In the genomic region with DNA sequence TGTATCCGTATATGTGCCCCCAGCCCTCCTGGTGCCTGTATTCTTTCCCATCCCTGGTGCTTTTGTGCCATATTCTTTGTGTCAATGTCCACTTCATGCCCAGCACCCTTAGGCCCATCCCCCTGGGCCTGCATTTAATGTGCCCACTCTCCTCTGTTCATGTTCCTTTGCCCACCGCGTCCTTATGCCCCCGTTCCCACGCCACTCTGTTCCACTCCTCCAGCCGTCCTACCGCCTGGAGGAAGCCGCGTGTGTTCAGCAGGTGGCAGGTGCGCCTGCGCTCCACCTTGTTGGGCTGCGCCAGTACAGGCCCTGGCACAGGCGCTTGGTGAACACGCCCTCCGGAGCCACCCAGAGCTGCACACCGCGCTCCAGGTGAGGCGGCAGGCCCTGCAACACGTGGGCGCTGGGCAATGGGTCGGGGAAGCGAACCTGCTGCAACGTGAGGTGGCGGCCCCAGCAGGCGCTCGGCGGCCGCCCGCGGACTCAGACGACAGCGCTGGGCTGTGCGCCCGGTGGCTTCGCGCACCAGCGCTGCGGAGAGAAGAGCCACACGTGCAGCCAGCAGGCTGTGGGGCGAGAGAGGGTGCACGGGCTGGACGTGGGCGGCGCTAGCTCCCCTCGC, we compare ENCODE assay signal across 16 cellular contexts. TPM values are rescaled to one million over a fixed set of nuclear protein-coding genes. Genes with fewer than 3 reads are reported as not detected.
DNase-seq lines count a peak whose midpoint lies in the region; ATAC-seq and TF ChIP-seq lines count a peak whose summit lies in the region.
"Had no signal": no experiment of that assay in that cellular context is flagged by ENCODE, and none has a peak within 500 bp of the region (broad histone marks: within the 10 kb centered on the region; RNA-seq: fewer than 3 reads in every experiment).

No MANE protein-coding gene starts in this region.

- H2AK5ac ChIP-seq in H9 (ENCODE audit: insufficient read length, low read length), result no peak overlapping the region

- no peak overlapping the region for H2BK12ac ChIP-seq in H9 (ENCODE audit: insufficient read length, low read depth, low read length)

- no peaks in the 10 kb centered on the region for H3K79me1 ChIP-seq in H9 (ENCODE audit: insufficient read depth, low read depth, low read length, poor library complexity, severe bottlenecking)

- POLR2A ChIA-PET in SK-N-SH (lab: Yijun Ruan, JAX), result interaction anchor here (1.5 kb wide), 1 partner anchor 102 kb away, joined by 4 read pairs; the partner anchor contains the start of gene PDRG1

- H2BK15ac ChIP-seq in H9 (ENCODE audit: low read depth, low read length), result no peak overlapping the region

- H3K18ac ChIP-seq in H9 (ENCODE audit: insufficient read length, low read depth, low read length), result no peak overlapping the region

- no peak for TF ChIP-seq CTCF in SK-N-SH (IDR thresholded peaks at IDR 0.05)
- TF ChIP-seq CTCF in epithelial cell of esophagus (IDR thresholded peaks at IDR 0.05; ENCODE audit: insufficient read depth, low read depth, low read length, missing control alignments), result no peak
- TF ChIP-seq CTCF in thyroid gland (IDR thresholded peaks at IDR 0.05), result no peak
- TF ChIP-seq CTCF in H9 (conservative IDR thresholded peaks at IDR 0.05), result no peak

- TF ChIP-seq RAD21 in SK-N-SH (IDR thresholded peaks at IDR 0.05; ENCODE audit: low read length), result no peak

- H2BK5ac ChIP-seq in H9 (ENCODE audit: insufficient read length, low read length), result no peak overlapping the region

- H3K56ac ChIP-seq in H9 (ENCODE audit: insufficient read length, low read depth, low read length), result no peak overlapping the region

- TF ChIP-seq POLR2A in thyroid gland (IDR thresholded peaks at IDR 0.05), result no peak

- ATAC-seq in SK-N-SH treated with all-trans-retinoic acid at 6 μM for 48 hours, result no peak

- no peaks in the 10 kb centered on the region for H3K36me3 Mint-ChIP-seq in H9 (ENCODE audit: insufficient read depth in 1 of 3, low read depth in 3 of 3)
- H3K36me3 Mint-ChIP-seq: activated naive CD8-positive, alpha-beta T cell had no signal

- H3K36me3 ChIP-seq in SK-N-SH (replicated peaks in 1 of 2; ENCODE audit: control insufficient read depth in 1 of 2, insufficient read depth in 2 of 2, low read length in 1 of 2) (no peaks in the 10 kb centered on the region), thyroid gland (no peaks in the 10 kb centered on the region)

- H3K27me3 Mint-ChIP-seq in H9 (ENCODE audit: low read depth), result peaks cover 51% of the 10 kb centered on the region

- H3K9ac ChIP-seq in SK-N-SH, result no peak overlapping the region
- H3K9ac ChIP-seq in H9 (ENCODE audit: extremely low read depth, insufficient read length, low read length), result no peak overlapping the region

- H4K20me1 ChIP-seq in SK-N-SH (ENCODE audit: insufficient read depth) (no peaks in the 10 kb centered on the region), H9 (ENCODE audit: control insufficient read depth, insufficient read depth, insufficient read length) (no peaks in the 10 kb centered on the region)

- no peak overlapping the region for H4K8ac ChIP-seq in H9 (replicated peaks; ENCODE audit: insufficient read length, low read depth, low read length)

- H3K23ac ChIP-seq in H9 (ENCODE audit: insufficient read length, low read depth, low read length), result no peak overlapping the region

- H3K4me3 Mint-ChIP-seq in H9, result no peak overlapping the region
- H3K4me3 Mint-ChIP-seq: activated naive CD8-positive, alpha-beta T cell; central memory CD8-positive, alpha-beta T cell had no signal

- no peaks in the 10 kb centered on the region for H3K9me3 ChIP-seq in SK-N-SH
- no peaks in the 10 kb centered on the region for H3K9me3 ChIP-seq in thyroid gland
- H3K9me3 ChIP-seq in H9 (ENCODE audit: control insufficient read depth, low read depth, low read length), result no peaks in the 10 kb centered on the region
- H3K9me3 ChIP-seq: Caco-2 had no signal

- H3K4me1 Mint-ChIP-seq in H9, result peaks cover 9 to 13% of the 10 kb centered on the region in 2 experiments
- H3K4me1 Mint-ChIP-seq: central memory CD8-positive, alpha-beta T cell had no signal

- intact Hi-C loops in thyroid gland (cut with DNase I), result no loop called here

- H3K4me2 ChIP-seq in SK-N-SH (no peak overlapping the region), H9 (ENCODE audit: insufficient read depth, insufficient read length, low read length) (no peak overlapping the region)

- H3K4me3 ChIP-seq in SK-N-SH (ENCODE audit: low read depth in 2 of 2, low read length in 1 of 2), result no peak overlapping the region
- no peak overlapping the region for H3K4me3 ChIP-seq in epithelial cell of esophagus (ENCODE audit: low read length)
- peak overlapping the region in 1 of 3 donors; percentile 4 for H3K4me3 ChIP-seq in thyroid gland (replicated peaks in 1 of 3)

- H2AFZ ChIP-seq in SK-N-SH (ENCODE audit: low read depth) (no peak overlapping the region), H9 (ENCODE audit: low read length) (no peak overlapping the region)

- no peaks in the 10 kb centered on the region for H3K9me3 Mint-ChIP-seq in H9
- H3K9me3 Mint-ChIP-seq: central memory CD8-positive, alpha-beta T cell had no signal

- no peaks in the 10 kb centered on the region for H3K9me2 ChIP-seq in SK-N-SH

- peaks cover 0 to 4% of the 10 kb centered on the region in 2 experiments; a peak in 2 of 4 replicates for H3K4me1 ChIP-seq in SK-N-SH (ENCODE audit: control insufficient read depth in 1 of 2, insufficient read depth in 2 of 2, low read depth in 1 of 2, low read length in 1 of 2)
- H3K4me1 ChIP-seq in thyroid gland, result peaks cover 0 to 3% of the 10 kb centered on the region in 2 donors
- no peaks in the 10 kb centered on the region for H3K4me1 ChIP-seq in H9 (ENCODE audit: insufficient read depth, low read length)

- H3K14ac ChIP-seq in H9 (ENCODE audit: insufficient read depth, low read length), result no peak overlapping the region

- H4K5ac ChIP-seq in H9 (ENCODE audit: insufficient read length, low read depth, low read length), result no peak overlapping the region

- no peaks in the 10 kb centered on the region; the same call in 1 of the 2 replicates for H3K27me3 ChIP-seq in SK-N-SH (ENCODE audit: insufficient read depth)
- no peaks in the 10 kb centered on the region for H3K27me3 ChIP-seq in thyroid gland
- H3K27me3 ChIP-seq in H9 (ENCODE audit: insufficient read depth, low read length), result no peaks in the 10 kb centered on the region

- H3K27ac Mint-ChIP-seq in H9, result no peak overlapping the region
- H3K27ac Mint-ChIP-seq: activated naive CD8-positive, alpha-beta T cell had no signal

- no peaks in the 10 kb centered on the region for H3F3A ChIP-seq in SK-N-SH (replicated peaks; ENCODE audit: insufficient read depth)

- no peak overlapping the region for H3T11ph ChIP-seq in H9 (ENCODE audit: low read length)

- H2BK20ac ChIP-seq in H9 (ENCODE audit: low read depth, low read length, poor library complexity, severe bottlenecking), result no peak overlapping the region

- CTCF ChIA-PET in SK-N-SH (lab: Yijun Ruan, JAX), result interaction anchor here (3.8 to 8.1 kb wide), 5 partner anchors 15 to 182 kb away, joined by 32 to 170 read pairs (median 86); partner anchors contain the start of gene PDRG1

- DNase-seq in SK-N-SH (peak; percentile 48), NCI-H345 (lab: John Stamatoyannopoulos, UW) (peak; percentile 88), epithelial cell of esophagus (ENCODE audit: low read depth) (peak; percentile 64), thyroid gland (peak; percentile 77 to 88), putamen (ENCODE audit: low spot score) (no peak), H9 (no peak), GOT3 (lab: John Stamatoyannopoulos, UW) (no peak)
- DNase-seq: activated CD4-positive, CD25-positive, alpha-beta regulatory T cell; activated CD8-positive, alpha-beta memory T cell treated with anti-CD3 and anti-CD28 coated beads, Interleukin-2, amount 50 U/mL, for 4 hours; erythroblast; NCI-H1048; OCI-M1 had no signal

- H3K27ac ChIP-seq in SK-N-SH (ENCODE audit: low read depth in 2 of 2, low read length in 1 of 2) (no peak overlapping the region), thyroid gland (no peak overlapping the region), H9 (ENCODE audit: insufficient read length, low read depth, low read length) (no peak overlapping the region)

- no peak overlapping the region for H4K91ac ChIP-seq in H9 (ENCODE audit: insufficient read length, low read depth, low read length)

- no peak for TF ChIP-seq EP300 in SK-N-SH (IDR thresholded peaks at IDR 0.05; ENCODE audit: borderline replicate concordance in 1 of 2, low read depth in 1 of 2, low read length in 1 of 2)

- H3K79me2 ChIP-seq in SK-N-SH (ENCODE audit: insufficient read depth), result no peaks in the 10 kb centered on the region
- H3K79me2 ChIP-seq in H9 (ENCODE audit: insufficient read depth, low read length), result no peaks in the 10 kb centered on the region

- WGBS in SK-N-SH (ENCODE audit: low lambda C conversion rate), result 47% methylated on average over 36 of the region's 45 CpGs
- 25 to 44% methylated on average over 13 to 36 of the region's 45 CpGs for WGBS in thyroid gland, 2 donors
- no CpG with 5 or more reads among the region's 45 CpGs for WGBS in H9 (ENCODE audit: extremely low coverage, insufficient read length, low lambda C conversion rate)

- no peaks in the 10 kb centered on the region for H3K23me2 ChIP-seq in H9 (ENCODE audit: insufficient read length, low read depth, low read length, poor library complexity, severe bottlenecking)

- H2BK120ac ChIP-seq in H9 (ENCODE audit: low read depth, low read length, poor library complexity, severe bottlenecking), result no peak overlapping the region

- no peak overlapping the region for H3K4ac ChIP-seq in H9 (ENCODE audit: low read depth, low read length)

TF ChIP-seq in SK-N-SH, 30 proteins besides CTCF, POLR2A, EP300 and RAD21 (continues in another document):
- no peak for TF ChIP-seq NRF1 (IDR thresholded peaks at IDR 0.05; ENCODE audit: low read depth, low read length)

RNA-seq across cellular contexts. Expression of gene FOXS1, which starts 4.0 kb away (rescaled TPM):
- polyA plus RNA-seq in SK-N-SH (2012; rRNA removed), result 0.73 and 0.99 TPM in 2 replicates
- 0.48 and 0.83 TPM in 2 replicates for polyA plus RNA-seq in SK-N-SH (2012; cell fraction: cytosol; rRNA removed)
- polyA plus RNA-seq in SK-N-SH (2012; cell fraction: nucleus; rRNA removed), result 0.58 and 0.85 TPM in 2 replicates
- 1 to 10 TPM in 1 of 4 donors, under 1 TPM in 1, not detected in 2; 0.44 to 1.0 TPM for total RNA-seq in thyroid gland
- total RNA-seq in H9 (2021), result 0.22 TPM in 1 of 2 replicates, not detected in the other
- total RNA-seq: Caco-2 had no signal

RNA-seq across cellular contexts. Expression of gene DUSP15, which starts 20.9 kb away (rescaled TPM):
- 4.3 and 5.4 TPM in 2 replicates for polyA plus RNA-seq in SK-N-SH (2012; rRNA removed)
- polyA plus RNA-seq in SK-N-SH (2012; cell fraction: cytosol; rRNA removed), result 2.6 and 4.9 TPM in 2 replicates
- 11.5 and 13.8 TPM in 2 replicates for polyA plus RNA-seq in SK-N-SH (2012; cell fraction: nucleus; rRNA removed)
- total RNA-seq in thyroid gland (1 to 10 TPM; 5.4 to 9.1 (median 7.0) TPM), H9 (2021) (5.6 and 6.7 TPM in 2 replicates)

RNA-seq across cellular contexts. Expression of gene TTLL9, which starts 21.0 kb away (rescaled TPM):
- 0.23 and 0.32 TPM in 2 replicates for polyA plus RNA-seq in SK-N-SH (2012; rRNA removed)
- 0.24 and 0.30 TPM in 2 replicates for polyA plus RNA-seq in SK-N-SH (2012; cell fraction: cytosol; rRNA removed)
- 1.2 and 1.8 TPM in 2 replicates for polyA plus RNA-seq in SK-N-SH (2012; cell fraction: nucleus; rRNA removed)
- 1 to 10 TPM in 3 of 4 donors, under 1 TPM in 1; 0.40 to 1.5 (median 1.2) TPM for total RNA-seq in thyroid gland
- 0.13 and 0.20 TPM in 2 replicates for total RNA-seq in H9 (2021)
- total RNA-seq: Caco-2 had no signal

RNA-seq across cellular contexts. Expression of gene MYLK2, which starts 30.3 kb away (rescaled TPM):
- polyA plus RNA-seq in SK-N-SH (2012; rRNA removed), result 0.21 and 0.31 TPM in 2 replicates
- polyA plus RNA-seq in SK-N-SH (2012; cell fraction: cytosol; rRNA removed), result 0.09 and 0.18 TPM in 2 replicates
- 1.0 and 1.3 TPM in 2 replicates for polyA plus RNA-seq in SK-N-SH (2012; cell fraction: nucleus; rRNA removed)
- total RNA-seq in thyroid gland (under 1 TPM in 2 of 4 donors, not detected in 2; 0.22 to 0.83 TPM), H9 (2021) (0.57 and 0.74 TPM in 2 replicates)

Comparison
In these comparisons a context has a peak if more than half of its experiments do, and no peak if none do; other contexts are left out.
1. DNase-seq: peak in SK-N-SH (single experiment), NCI-H345 (single experiment), epithelial cell of esophagus (single experiment) and thyroid gland (2 of 2); none in putamen (single experiment), H9 (single experiment) and GOT3 (single experiment).